ENCODE assay signal across 8 cellular contexts in the genomic region with DNA sequence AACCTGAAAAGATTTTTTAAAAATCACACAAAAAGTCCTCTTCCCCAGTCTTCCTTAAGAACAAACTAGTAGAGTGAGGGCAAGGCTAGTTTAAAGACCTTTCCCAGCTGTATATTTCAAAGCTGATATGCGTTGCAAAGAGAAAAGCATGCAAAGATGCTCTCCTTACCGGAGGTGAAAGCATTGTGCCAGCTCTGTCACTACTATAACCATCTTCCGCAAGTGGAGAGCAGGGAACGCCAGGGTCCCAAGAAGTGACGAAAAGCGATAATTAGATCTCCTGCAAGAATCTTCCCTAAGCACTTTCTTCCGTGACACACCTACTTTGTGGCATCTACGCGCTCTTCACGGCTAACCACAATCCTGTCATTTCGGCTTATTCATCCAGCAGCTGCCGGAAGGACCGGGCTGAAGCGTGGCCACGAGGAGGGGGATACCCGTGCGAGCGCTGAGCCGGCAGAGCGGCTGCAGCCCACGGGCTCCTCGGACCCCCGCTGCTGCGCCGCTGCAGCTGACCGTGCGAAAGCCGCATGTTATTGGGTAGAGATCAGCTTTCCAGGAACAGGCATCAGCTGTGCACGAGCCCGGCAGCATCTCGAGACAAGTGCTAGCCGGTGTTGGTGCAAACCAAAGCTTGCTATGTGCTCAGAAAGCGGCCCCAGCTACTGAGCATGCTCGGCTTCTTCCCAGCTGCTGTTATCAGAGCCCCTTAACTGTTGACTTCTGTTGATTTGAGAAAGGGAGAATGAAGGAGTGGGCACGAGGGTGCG. TPM values are rescaled to one million over a fixed set of nuclear protein-coding genes. Genes with fewer than 3 reads are reported as not detected.
A peak's percentile ranks its signal among the peaks of the same experiment; 100 is the strongest.
DNase-seq lines count a peak whose midpoint lies in the region; ATAC-seq and TF ChIP-seq lines count a peak whose summit lies in the region.

No MANE protein-coding gene starts in this region.

- H3K36me3 Mint-ChIP-seq in natural killer cell treated with Interleukin-12 subunit alpha and Interleukin-12 subunit beta and Interleukin-15 and Interleukin-18, amount 100 ng/mL, for 72 hours: no peaks in the 10 kb centered on the region

- TF ChIP-seq POLR2A in erythroblast (IDR thresholded peaks at IDR 0.05; ENCODE audit: low read length): no peak

- peak overlapping the region; percentile 54 to 80 for H3K27ac Mint-ChIP-seq in natural killer cell treated with Interleukin-12 subunit alpha and Interleukin-12 subunit beta and Interleukin-15 and Interleukin-18, amount 100 ng/mL, for 72 hours

- H3K4me1 Mint-ChIP-seq in natural killer cell treated with Interleukin-12 subunit alpha and Interleukin-12 subunit beta and Interleukin-15 and Interleukin-18, amount 100 ng/mL, for 72 hours (ENCODE audit: low read depth in 2 of 2): peaks cover 17% of the 10 kb centered on the region in 2 donors

- ATAC-seq in HG03139 (IDR thresholded peaks at IDR 0.05; ENCODE audit: unreplicated experiment): peak; percentile 76
- peak; percentile 95 for ATAC-seq in natural killer cell treated with Interleukin-12 subunit alpha and Interleukin-12 subunit beta and Interleukin-15 and Interleukin-18, amount 100 ng/mL, for 72 hours

- no peaks in the 10 kb centered on the region for H3K36me3 ChIP-seq in stomach smooth muscle (ENCODE audit: control insufficient read depth in 2 of 2, insufficient read depth in 2 of 2, low read length in 2 of 2)

- H3K9ac ChIP-seq in stomach smooth muscle (ENCODE audit: low read length in 2 of 2): peak overlapping the region in 1 of 2 donors; percentile 36

- peak overlapping the region; percentile 72 to 74 for H3K4me3 ChIP-seq in stomach smooth muscle (ENCODE audit: low read length in 2 of 2)

- H3K27me3 Mint-ChIP-seq in natural killer cell treated with Interleukin-12 subunit alpha and Interleukin-12 subunit beta and Interleukin-15 and Interleukin-18, amount 100 ng/mL, for 72 hours: peaks cover 25 to 39% of the 10 kb centered on the region in 2 donors

- H3K27ac ChIP-seq in stomach smooth muscle (ENCODE audit: low read length): no peak overlapping the region

- peaks cover 4 to 21% of the 10 kb centered on the region in 2 donors for H3K27me3 ChIP-seq in stomach smooth muscle (ENCODE audit: control insufficient read depth in 1 of 2, insufficient read depth in 2 of 2, low read length in 2 of 2)

- peak overlapping the region; percentile 91 for H3K4me3 Mint-ChIP-seq in natural killer cell treated with Interleukin-12 subunit alpha and Interleukin-12 subunit beta and Interleukin-15 and Interleukin-18, amount 100 ng/mL, for 72 hours

- peaks cover 7% of the 10 kb centered on the region for H3K4me1 ChIP-seq in stomach smooth muscle (ENCODE audit: control insufficient read depth, insufficient read depth, low read length)

- H3K9me3 Mint-ChIP-seq in natural killer cell treated with Interleukin-12 subunit alpha and Interleukin-12 subunit beta and Interleukin-15 and Interleukin-18, amount 100 ng/mL, for 72 hours: no peaks in the 10 kb centered on the region

- peak; percentile 75 for DNase-seq in NK-92 treated with Interleukin-12 subunit alpha and Interleukin-12 subunit beta, amount 100 ng/mL, for 24 hours (lab: John Stamatoyannopoulos, UW)
- no peak for DNase-seq in NK-92 (lab: John Stamatoyannopoulos, UW; ENCODE audit: unreplicated experiment)
- DNase-seq in NCI-H82 (lab: John Stamatoyannopoulos, UW): peak; percentile 92
- peak; percentile 30 for DNase-seq in activated T-cell treated with anti-CD3 and anti-CD28 coated beads for 1 hour (ENCODE audit: low read depth)
- peak; percentile 55 to 65 for DNase-seq in erythroblast (lab: John Stamatoyannopoulos, UW)
- DNase-seq in natural killer cell treated with Interleukin-12 subunit alpha and Interleukin-12 subunit beta and Interleukin-15 and Interleukin-18, amount 100 ng/mL, for 72 hours (ENCODE audit: low spot score): peak; percentile 76

- H3K9me3 ChIP-seq in stomach smooth muscle (ENCODE audit: control insufficient read depth in 2 of 2, low read length in 2 of 2): no peaks in the 10 kb centered on the region

RNA-seq across cellular contexts. Expression of gene ARHGAP18, which starts 57.2 kb away (rescaled TPM):
- 10 to 100 TPM; 10.4 to 14.3 TPM for total RNA-seq in natural killer cell treated with Interleukin-12 subunit alpha and Interleukin-12 subunit beta and Interleukin-15 and Interleukin-18, amount 100 ng/mL, for 72 hours
